Comparison of ENCODE assay signal across 7 cellular contexts in the genomic region with DNA sequence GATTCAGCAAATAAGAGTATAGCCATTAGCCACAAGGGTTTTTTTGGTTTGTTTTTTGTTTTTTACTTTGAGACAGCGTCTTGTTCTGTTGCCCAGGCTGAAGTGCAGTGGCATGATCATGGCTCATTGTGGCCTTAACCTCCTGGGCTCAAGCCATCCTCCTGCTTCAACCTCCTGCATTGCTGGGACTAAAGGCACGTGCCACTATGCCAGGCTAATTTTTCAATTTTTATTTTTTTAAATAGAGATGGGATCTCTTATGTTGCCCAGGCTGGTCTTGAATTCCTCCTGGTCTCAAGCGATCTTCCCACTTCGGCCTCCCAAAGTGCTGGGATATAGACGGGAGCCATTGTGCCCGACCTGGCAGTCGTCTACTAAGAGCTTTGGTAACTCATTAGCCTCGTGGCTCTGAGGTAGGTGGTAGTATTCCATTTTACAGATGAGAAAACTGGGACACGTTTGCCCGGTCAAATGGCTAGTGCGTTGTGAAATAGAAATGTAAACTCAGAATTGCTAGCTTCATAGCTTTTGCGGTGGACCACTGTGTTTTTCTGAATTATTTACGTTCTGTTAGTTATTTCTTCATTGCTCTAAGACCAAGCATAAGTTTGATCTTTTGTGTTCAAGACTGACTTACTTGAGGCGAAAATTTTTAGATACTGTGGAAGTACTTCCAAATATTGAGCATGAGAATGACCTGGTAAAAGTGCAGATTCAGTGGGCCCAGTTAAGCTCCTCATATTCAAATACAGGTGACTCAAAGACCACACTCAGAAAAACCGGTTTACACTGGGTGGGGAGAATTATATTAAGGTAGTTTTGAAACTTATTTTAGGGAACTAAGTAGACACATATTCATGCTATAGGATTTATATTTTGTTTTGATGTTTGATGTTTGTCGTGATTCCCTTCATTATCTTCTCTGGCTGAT. TPM values are rescaled to one million over a fixed set of nuclear protein-coding genes. Genes with fewer than 3 reads are reported as not detected.
DNase-seq lines count a peak whose midpoint lies in the region; ATAC-seq and TF ChIP-seq lines count a peak whose summit lies in the region.

No MANE protein-coding gene starts in this region.

- POLR2A ChIA-PET in HCT116 (lab: Charles Lee), result interaction anchor here (0.7 kb wide), 1 partner anchor 110 kb away, joined by 3 read pairs; a partner anchor contains a TSS

- H3K36me3 ChIP-seq in HCT116 (ENCODE audit: control insufficient read depth in 1 of 2, insufficient read depth in 2 of 2, low read length in 2 of 2) (peaks cover 9 to 15% of the 10 kb centered on the region in 2 experiments; a peak in 3 of 4 replicates), skeletal muscle tissue (ENCODE audit: control insufficient read depth in 3 of 3, insufficient read depth in 3 of 3, low read length in 3 of 3) (peaks cover 0 to 2% (median 0%) of the 10 kb centered on the region in 3 donors)

- H3K4me1 Mint-ChIP-seq in T-helper 17 cell, result peaks cover 47% of the 10 kb centered on the region

- H3K4me1 ChIP-seq in HCT116 (ENCODE audit: control insufficient read depth in 1 of 2, insufficient read depth in 2 of 2, low read length in 2 of 2), result peaks cover 35 to 44% of the 10 kb centered on the region in 2 experiments
- peaks cover 31% of the 10 kb centered on the region for H3K4me1 ChIP-seq in foreskin keratinocyte
- peaks cover 16 to 47% (median 33%) of the 10 kb centered on the region in 3 donors for H3K4me1 ChIP-seq in skeletal muscle tissue (ENCODE audit: control insufficient read depth in 3 of 3, insufficient read depth in 3 of 3, low read length in 3 of 3)

- no peak overlapping the region for H2AFZ ChIP-seq in HCT116 (ENCODE audit: low read depth, low read length, poor library complexity, severe bottlenecking)

- BruUV-seq in HCT116 (replicated peaks; lab: Mats Ljungman, UMichigan), result no TSS peak

- H3K79me2 ChIP-seq in HCT116 (ENCODE audit: insufficient read depth, low read length), result peaks cover 84% of the 10 kb centered on the region

- TF ChIP-seq CTCF in HCT116 (IDR thresholded peaks at IDR 0.05 in 2 of 3, conservative IDR thresholded peaks at IDR 0.05 in 1 of 3; ENCODE audit: borderline replicate concordance in 1 of 3, insufficient read depth in 1 of 3, low read depth in 2 of 3, low read length in 2 of 3), result no peak
- no peak for TF ChIP-seq CTCF in foreskin keratinocyte (conservative IDR thresholded peaks at IDR 0.05)

- H3K4me2 ChIP-seq in HCT116 (ENCODE audit: low read length), result peak overlapping the region; percentile 72

- H3K9me2 ChIP-seq in HCT116 (ENCODE audit: insufficient read depth), result no peaks in the 10 kb centered on the region

- H3K27me3 Mint-ChIP-seq in T-helper 17 cell, result no peaks in the 10 kb centered on the region

- CTCF ChIA-PET in HCT116 (lab: Charles Lee), result interaction anchor here (1.4 kb wide), 1 partner anchor 36 kb away, joined by 3 read pairs; no protein-coding TSS in a partner anchor

- H3K27ac Mint-ChIP-seq in T-helper 17 cell, result peak overlapping the region; percentile 99

- H3K27me3 ChIP-seq in HCT116 (ENCODE audit: insufficient read depth, low read length) (no peaks in the 10 kb centered on the region), foreskin keratinocyte (no peaks in the 10 kb centered on the region), skeletal muscle tissue (ENCODE audit: control insufficient read depth in 3 of 3, insufficient read depth in 3 of 3, low read length in 3 of 3) (no peaks in the 10 kb centered on the region)

- peaks cover 33% of the 10 kb centered on the region for H4K20me1 ChIP-seq in HCT116 (ENCODE audit: insufficient read depth)

- peak overlapping the region; percentile 99 for H3K4me3 Mint-ChIP-seq in T-helper 17 cell

- ATAC-seq in HCT116, result no peak
- no peak for ATAC-seq in T-helper 17 cell
- no peak for ATAC-seq in foreskin keratinocyte
- no peak for ATAC-seq in HG03135 (IDR thresholded peaks at IDR 0.05; ENCODE audit: unreplicated experiment)
- ATAC-seq in HG03108 (IDR thresholded peaks at IDR 0.05; ENCODE audit: unreplicated experiment), result no peak
- ATAC-seq in GM21367 (IDR thresholded peaks at IDR 0.05; ENCODE audit: unreplicated experiment), result no peak

- no peak for DNase-seq in HCT116 (ENCODE audit: low read depth, low spot score)
- DNase-seq in T-helper 17 cell, result no peak
- DNase-seq in foreskin keratinocyte, result peak in 1 of 2 donors; percentile 22

- peak overlapping the region; percentile 77 for H3K9ac ChIP-seq in HCT116 (ENCODE audit: low read length)
- H3K9ac ChIP-seq in skeletal muscle tissue (ENCODE audit: low read depth in 1 of 3, low read length in 3 of 3), result peak overlapping the region in 2 of 3 donors; percentile 36 to 85

- H3K9me3 ChIP-seq in HCT116 (ENCODE audit: control insufficient read depth in 1 of 2, insufficient read depth in 1 of 2, low read depth in 1 of 2, low read length in 2 of 2) (no peaks in the 10 kb centered on the region), T-helper 17 cell (ENCODE audit: control insufficient read depth, low read length, poor library complexity, severe bottlenecking) (no peaks in the 10 kb centered on the region), skeletal muscle tissue (ENCODE audit: control insufficient read depth in 3 of 3, low read length in 3 of 3) (no peaks in the 10 kb centered on the region)

- no peak for TF ChIP-seq RAD21 in HCT116 (IDR thresholded peaks at IDR 0.05; ENCODE audit: low read depth)

- RAD21 ChIA-PET in HCT116 (lab: Charles Lee; ENCODE audit: low non-redundant PET in 1 of 2, low total read pairs in 2 of 2, uncharacterized antibody in 2 of 2, unreplicated experiment in 2 of 2), result no interaction called here

- intact Hi-C loops in HCT116 (cut with micrococcal nuclease), result no loop called here

- no peak for TF ChIP-seq POLR2A in HCT116 (IDR thresholded peaks at IDR 0.05; ENCODE audit: borderline replicate concordance, extremely low read depth, insufficient read depth, insufficient read length)

- H3K4me3 ChIP-seq in HCT116 (replicated peaks in 1 of 2; ENCODE audit: low read depth in 1 of 2, low read length in 2 of 2), result peak overlapping the region; percentile 68 to 83
- peak overlapping the region; percentile 81 to 99 (median 93) for H3K4me3 ChIP-seq in skeletal muscle tissue (ENCODE audit: low read length in 3 of 3)

- H3K27ac ChIP-seq in HCT116 (ENCODE audit: low read depth, low read length) (peak overlapping the region; percentile 98; the same call in 1 of the 2 replicates), foreskin keratinocyte (peak overlapping the region; percentile 64), skeletal muscle tissue (ENCODE audit: low read depth, low read length) (peak overlapping the region; percentile 88)

- H3K36me3 Mint-ChIP-seq in T-helper 17 cell (ENCODE audit: low read depth), result peaks cover 8% of the 10 kb centered on the region

TF ChIP-seq in HCT116, 20 proteins besides CTCF, POLR2A, EP300 and RAD21:
- TF ChIP-seq, protein P1, sequence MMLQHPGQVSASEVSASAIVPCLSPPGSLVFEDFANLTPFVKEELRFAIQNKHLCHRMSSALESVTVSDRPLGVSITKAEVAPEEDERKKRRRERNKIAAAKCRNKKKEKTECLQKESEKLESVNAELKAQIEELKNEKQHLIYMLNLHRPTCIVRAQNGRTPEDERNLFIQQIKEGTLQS (IDR thresholded peaks at IDR 0.05), result no peak
- TF ChIP-seq EGR1 (IDR thresholded peaks at IDR 0.05; ENCODE audit: low read depth), result no peak
- TF ChIP-seq EZH2phosphoT487 (IDR thresholded peaks at IDR 0.05; ENCODE audit: borderline replicate concordance), result no peak
- TF ChIP-seq SRF (IDR thresholded peaks at IDR 0.05; ENCODE audit: low read depth), result no peak
- TF ChIP-seq, protein P2, sequence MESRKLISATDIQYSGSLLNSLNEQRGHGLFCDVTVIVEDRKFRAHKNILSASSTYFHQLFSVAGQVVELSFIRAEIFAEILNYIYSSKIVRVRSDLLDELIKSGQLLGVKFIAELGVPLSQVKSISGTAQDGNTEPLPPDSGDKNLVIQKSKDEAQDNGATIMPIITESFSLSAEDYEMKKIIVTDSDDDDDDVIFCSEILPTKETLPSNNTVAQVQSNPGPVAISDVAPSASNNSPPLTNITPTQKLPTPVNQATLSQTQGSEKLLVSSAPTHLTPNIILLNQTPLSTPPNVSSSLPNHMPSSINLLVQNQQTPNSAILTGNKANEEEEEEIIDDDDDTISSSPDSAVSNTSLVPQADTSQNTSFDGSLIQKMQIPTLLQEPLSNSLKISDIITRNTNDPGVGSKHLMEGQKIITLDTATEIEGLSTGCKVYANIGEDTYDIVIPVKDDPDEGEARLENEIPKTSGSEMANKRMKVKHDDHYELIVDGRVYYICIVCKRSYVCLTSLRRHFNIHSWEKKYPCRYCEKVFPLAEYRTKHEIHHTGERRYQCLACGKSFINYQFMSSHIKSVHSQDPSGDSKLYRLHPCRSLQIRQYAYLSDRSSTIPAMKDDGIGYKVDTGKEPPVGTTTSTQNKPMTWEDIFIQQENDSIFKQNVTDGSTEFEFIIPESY (IDR thresholded peaks at IDR 0.05; ENCODE audit: extremely low read depth, insufficient replicate concordance, low read length), result no peak

RNA-seq across cellular contexts. Expression of a gene that starts 2.1 kb away (rescaled TPM):
- total RNA-seq in HCT116 (2021; ENCODE audit: unreplicated experiment) (41.6 TPM), T-helper 17 cell (10 to 100 TPM; 47.2 to 53.0 TPM), foreskin keratinocyte (33.4 and 35.4 TPM in 2 replicates), skeletal muscle tissue (39.7 TPM)
- polyA plus RNA-seq in HCT116 (2012), result 17.8 and 21.2 TPM in 2 replicates
- polyA plus RNA-seq in foreskin keratinocyte, result 26.3 and 27.8 TPM in 2 replicates

RNA-seq across cellular contexts. Expression of a gene that starts 44.6 kb away (rescaled TPM):
- total RNA-seq in HCT116 (2021; ENCODE audit: unreplicated experiment), result 60.1 TPM
- polyA plus RNA-seq in HCT116 (2012), result 26.2 and 34.2 TPM in 2 replicates
- total RNA-seq in T-helper 17 cell, result 10 to 100 TPM; 20.1 to 21.1 TPM
- total RNA-seq in foreskin keratinocyte, result 20.4 and 22.0 TPM in 2 replicates
- polyA plus RNA-seq in foreskin keratinocyte, result 8.0 and 8.4 TPM in 2 replicates
- 14.6 TPM for total RNA-seq in skeletal muscle tissue
